In the genomic region with DNA sequence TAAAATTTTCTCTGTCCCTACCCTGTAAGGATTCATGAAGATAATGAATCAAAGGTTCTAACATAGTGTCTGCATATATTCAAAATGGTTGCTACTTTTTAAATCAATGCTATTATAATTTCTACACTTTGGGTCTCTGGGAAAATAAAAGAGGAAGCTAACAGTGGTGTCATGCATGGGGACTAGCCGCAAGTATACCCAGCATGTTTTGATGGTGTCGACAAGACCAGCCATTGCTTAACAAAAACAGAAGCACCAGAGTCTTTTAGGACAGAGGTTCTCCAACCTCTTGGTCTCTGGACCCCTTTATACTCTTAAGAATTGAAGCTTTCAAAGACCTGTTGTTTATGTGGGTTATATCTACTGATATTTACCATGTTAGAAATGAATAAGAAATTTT, we compare ENCODE assay signal across 17 cellular contexts. TPM values are rescaled to one million over a fixed set of nuclear protein-coding genes. Genes with fewer than 3 reads are reported as not detected.
DNase-seq lines count a peak whose midpoint lies in the region; ATAC-seq and TF ChIP-seq lines count a peak whose summit lies in the region.
"Had no signal": no experiment of that assay in that cellular context is flagged by ENCODE, and none has a peak within 500 bp of the region (broad histone marks: within the 10 kb centered on the region; RNA-seq: fewer than 3 reads in every experiment).

No MANE protein-coding gene starts in this region.

- peak; percentile 60 to 87 for DNase-seq in HL-60 (ENCODE audit: low read depth in 1 of 2, low spot score in 1 of 2)
- peak; percentile 58 to 93 for DNase-seq in NOMO-1 (lab: John Stamatoyannopoulos, UW; ENCODE audit: unreplicated experiment in 2 of 2)
- DNase-seq in adrenal gland: peak in 1 of 7 donors; percentile 48
- no peak for DNase-seq in spleen
- no peak for DNase-seq in NCI-H748 (lab: John Stamatoyannopoulos, UW; ENCODE audit: unreplicated experiment)
- no peak for DNase-seq in COLO829 (ENCODE audit: low spot score)
- DNase-seq: activated CD4-positive, alpha-beta T cell treated with anti-CD3 and anti-CD28 coated beads for 36 hours; BE2C; heart right ventricle; immature natural killer cell; NCI-H1930; pancreas; SHP77 treated with DMSO at 0.1 percent for 48 hours; stimulated activated CD4-positive, alpha-beta T cell treated with anti-CD3 and anti-CD28 coated beads, Interleukin-4, amount 100 ng/mL, for 1 hour; T-helper 9 cell had no signal

- peaks cover 0 to 66% of the 10 kb centered on the region in 2 donors for H3K36me3 ChIP-seq in adrenal gland (replicated peaks in 1 of 2)
- H3K36me3 ChIP-seq in spleen: peaks cover 0 to 54% (median 42%) of the 10 kb centered on the region in 6 donors
- H3K36me3 ChIP-seq: BE2C, pancreas had no signal

- H3K27me3 ChIP-seq in HL-60 (ENCODE audit: insufficient read depth, poor library complexity, severe bottlenecking) (no peaks in the 10 kb centered on the region), adrenal gland (no peaks in the 10 kb centered on the region), spleen (replicated peaks in 1 of 7) (no peaks in the 10 kb centered on the region)
- H3K27me3 ChIP-seq: ascending aorta, BE2C, heart right ventricle, pancreas had no signal

- ATAC-seq in HG03565 (IDR thresholded peaks at IDR 0.05; ENCODE audit: unreplicated experiment): no peak
- ATAC-seq: activated CD4-positive, alpha-beta T cell treated with anti-CD3 and anti-CD28 coated beads for 36 hours had no signal

- TF ChIP-seq POLR2A in adrenal gland (IDR thresholded peaks at IDR 0.05): no peak
- no peak for TF ChIP-seq POLR2A in spleen (IDR thresholded peaks at IDR 0.05)

- intact Hi-C loops in adrenal gland (cut with DNase I) (no loop called here), spleen (cut with DNase I; ENCODE audit: low total_unique reads) (no loop called here)

- H3K4me1 ChIP-seq in adrenal gland (replicated peaks in 1 of 2) (peaks cover 0 to 4% of the 10 kb centered on the region in 2 donors), spleen (peaks cover 0 to 53% (median 27%) of the 10 kb centered on the region in 6 donors)
- H3K4me1 ChIP-seq: ascending aorta, BE2C, pancreas had no signal

- H3K9me3 ChIP-seq in adrenal gland (replicated peaks in 1 of 3): no peaks in the 10 kb centered on the region
- H3K9me3 ChIP-seq in spleen: no peaks in the 10 kb centered on the region
- H3K9me3 ChIP-seq: ascending aorta, BE2C, heart right ventricle, pancreas had no signal

- H3K4me3 ChIP-seq in HL-60 (replicated peaks; ENCODE audit: insufficient read depth, low read length) (no peak overlapping the region), adrenal gland (no peak overlapping the region), spleen (peak overlapping the region in 1 of 8 donors; percentile 40)
- H3K4me3 ChIP-seq: ascending aorta, heart right ventricle, pancreas had no signal

- H3K27ac ChIP-seq in HL-60 (replicated peaks) (peak overlapping the region; percentile 43), adrenal gland (peak overlapping the region in 3 of 5 donors; percentile 0 to 65 (median 49)), spleen (peak overlapping the region; percentile 21 to 93 (median 85))
- H3K27ac ChIP-seq: ascending aorta had no signal

- TF ChIP-seq CTCF in HL-60 (IDR thresholded peaks at IDR 0.05; ENCODE audit: insufficient read depth, low read length) (no peak), adrenal gland (IDR thresholded peaks at IDR 0.05) (no peak), spleen (IDR thresholded peaks at IDR 0.05 in 8 of 11, conservative IDR thresholded peaks at IDR 0.05 in 3 of 11) (no peak)

- WGBS in adrenal gland, 4 donors: 82 to 89% (median 83%) methylated on average over 2 of the region's 2 CpGs
- 34 to 56% (median 39%) methylated on average over 2 of the region's 2 CpGs for WGBS in spleen, 5 donors

RNA-seq across cellular contexts. Expression of a gene that starts 37.8 kb away (rescaled TPM):
- 100 to 1,000 TPM in 1 of 8 donors, 10 to 100 TPM in 7; 42.8 to 109 (median 59.5) TPM for total RNA-seq in adrenal gland
- 10 to 100 TPM; 10.3 to 63.5 (median 16.2) TPM for polyA plus RNA-seq in adrenal gland
- total RNA-seq in spleen: 10 to 100 TPM; 45.8 to 86.2 (median 51.3) TPM
- 10 to 100 TPM; 13.3 to 22.2 (median 16.6) TPM for polyA plus RNA-seq in spleen

RNA-seq across cellular contexts. Expression of a gene that starts 48.2 kb away (rescaled TPM):
- total RNA-seq in adrenal gland (10 to 100 TPM; 16.9 to 64.1 (median 45.7) TPM), spleen (10 to 100 TPM; 19.1 to 54.7 (median 26.5) TPM)
- polyA plus RNA-seq in adrenal gland (10 to 100 TPM; 16.5 to 26.0 (median 18.7) TPM), spleen (10 to 100 TPM in 2 of 3 donors, 1 to 10 TPM in 1; 9.3 to 16.1 (median 12.9) TPM)

Comparison
In these comparisons a context has a peak if more than half of its experiments do, and no peak if none do; other contexts are left out.
1. DNase-seq: peak in HL-60 (2 of 2) and NOMO-1 (2 of 2); none in spleen (single experiment), NCI-H748 (single experiment) and COLO829 (single experiment).
2. Peak in every context shown above with its lines, with median percentiles within 50 percentile points of each other: H3K27ac ChIP-seq.